In the genomic region with DNA sequence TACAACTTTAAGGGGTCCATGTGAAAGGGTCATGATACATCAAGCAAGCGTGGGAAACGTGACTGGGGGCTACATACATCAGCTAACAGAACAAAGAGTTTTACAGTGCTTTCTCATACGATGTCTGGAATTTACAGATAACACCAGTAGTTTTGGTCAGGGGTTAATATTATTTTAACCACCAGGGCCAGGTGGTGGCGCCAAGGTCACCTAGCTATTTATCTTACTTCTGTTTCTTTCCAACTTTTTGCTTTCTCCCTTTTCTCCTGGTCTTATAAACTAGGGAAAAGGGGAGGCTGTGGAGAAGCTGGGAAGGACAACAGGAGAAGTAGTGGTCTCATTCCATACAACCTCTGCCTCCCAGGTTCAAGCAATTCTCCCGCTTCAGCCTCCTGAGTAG, we compare ENCODE assay signal across 1 cellular context.
TF ChIP-seq lines count a peak whose summit lies in the region.

No MANE protein-coding gene starts in this region.

TF ChIP-seq in H1, 55 proteins besides CTCF, POLR2A, EP300 and RAD21:
- TF ChIP-seq EZH2 (IDR thresholded peaks at IDR 0.05; ENCODE audit: low read depth, low read length, severe bottlenecking) (no peak), POLR2AphosphoS5 (IDR thresholded peaks at IDR 0.05; ENCODE audit: low read depth, low read length) (no peak), TAF1 (IDR thresholded peaks at IDR 0.05; ENCODE audit: low read depth, low read length) (no peak), SAP30 (IDR thresholded peaks at IDR 0.05; ENCODE audit: insufficient read depth, insufficient replicate concordance, low read length) (no peak), TCF12 (IDR thresholded peaks at IDR 0.05; ENCODE audit: low read depth, low read length) (no peak), JUN (IDR thresholded peaks at IDR 0.05; ENCODE audit: low read depth, low read length) (no peak), GABPA (IDR thresholded peaks at IDR 0.05; ENCODE audit: borderline replicate concordance, insufficient read depth, low read length) (no peak)
TF ChIP-seq in H1: peak in this region for 0.
